ENCODE assay signal across 29 cellular contexts in genomic region chr21:30620080-30620479, GRCh38. TPM values are rescaled to one million over a fixed set of nuclear protein-coding genes. Genes with fewer than 3 reads are reported as not detected.
"Had no signal": no experiment of that assay in that cellular context is flagged by ENCODE, and none has a peak within 500 bp of the region (broad histone marks: within the 10 kb centered on the region; RNA-seq: fewer than 3 reads in every experiment).

No MANE protein-coding gene starts in this region.

- H3K36me3 ChIP-seq: ascending aorta, esophagus muscularis mucosa, gastrocnemius medialis, heart left ventricle, WERI-Rb-1 had no signal

- H3K9me3 ChIP-seq: ascending aorta, esophagus muscularis mucosa, gastrocnemius medialis, heart left ventricle had no signal

- H3K4me3 ChIP-seq: ascending aorta, esophagus muscularis mucosa, gastrocnemius medialis, heart left ventricle had no signal

- H3K4me1 ChIP-seq: ascending aorta, esophagus muscularis mucosa, foreskin keratinocyte, gastrocnemius medialis, heart left ventricle had no signal

- H3K27ac ChIP-seq: ascending aorta, esophagus muscularis mucosa, foreskin keratinocyte, gastrocnemius medialis, heart left ventricle, WERI-Rb-1 had no signal

- H3K27me3 ChIP-seq: ascending aorta, esophagus muscularis mucosa, foreskin keratinocyte, gastrocnemius medialis, heart left ventricle had no signal

- DNase-seq: activated B cell treated with CpG ODN at 0.5 μM for 24 hours; activated CD4-positive, alpha-beta T cell treated with anti-CD3 and anti-CD28 coated beads for 48 hours; activated CD4-positive, alpha-beta T cell treated with anti-CD3 and anti-CD28 coated beads, Interleukin-2, amount 50 U/mL, for 1 hour; activated CD4-positive, alpha-beta T cell treated with anti-CD3 and anti-CD28 coated beads, Interleukin-2, amount 50 U/mL, for 48 hours; activated CD8-positive, alpha-beta memory T cell treated with anti-CD3 and anti-CD28 coated beads for 24 hours; activated CD8-positive, alpha-beta T cell treated with anti-CD3 and anti-CD28 coated beads for 36 hours; activated gamma-delta T cell; activated naive CD4-positive, alpha-beta T cell; activated naive CD4-positive, alpha-beta T cell treated with anti-CD3 and anti-CD28 coated beads, Interleukin-2, amount 10 ng/mL, durations not matched to agents 7 days and 5 days; activated naive CD8-positive, alpha-beta T cell treated with anti-CD3 and anti-CD28 coated beads, Interleukin-2, amount 10 ng/mL, durations not matched to agents 7 days and 5 days; activated T-cell treated with anti-CD3 and anti-CD28 coated beads, Interleukin-2, amount 50 U/mL, for 72 hours; cortex of kidney; dermis blood vessel endothelial cell; effector CD4-positive, alpha-beta T cell; effector memory CD8-positive, alpha-beta T cell; erythroblast; foreskin keratinocyte; gastrocnemius medialis; glutamatergic neuron; heart left ventricle; T1000; WERI-Rb-1 had no signal

RNA-seq across cellular contexts. Expression of gene KRTAP20-4, which starts 0.3 kb away (rescaled TPM):
- total RNA-seq: activated B cell treated with CpG ODN at 0.5 μM for 24 hours; activated CD8-positive, alpha-beta T cell treated with anti-CD3 and anti-CD28 coated beads for 36 hours; activated naive CD4-positive, alpha-beta T cell treated with anti-CD3 and anti-CD28 coated beads, Interleukin-2, amount 50 U/mL, for 72 hours; activated naive CD8-positive, alpha-beta T cell treated with anti-CD3 and anti-CD28 coated beads, Interleukin-2, amount 10 ng/mL, durations not matched to agents 7 days and 5 days; activated T-cell treated with anti-CD3 and anti-CD28 coated beads, Interleukin-2, amount 50 U/mL, for 72 hours; ascending aorta; bronchial epithelial cell; cardiac septum; cerebellum; dermis blood vessel endothelial cell; esophagus muscularis mucosa; foreskin keratinocyte; gastrocnemius medialis; heart left ventricle; T-helper 2 cell treated with Interferon-gamma antibody and Interleukin-4, amounts not matched to agents 100 ng/mL and 5 ng/mL, for 36 hours had no signal

RNA-seq across cellular contexts. Expression of gene KRTAP20-1, which starts 3.9 kb away (rescaled TPM):
- total RNA-seq: activated B cell treated with CpG ODN at 0.5 μM for 24 hours; activated CD8-positive, alpha-beta T cell treated with anti-CD3 and anti-CD28 coated beads for 36 hours; activated naive CD4-positive, alpha-beta T cell treated with anti-CD3 and anti-CD28 coated beads, Interleukin-2, amount 50 U/mL, for 72 hours; activated naive CD8-positive, alpha-beta T cell treated with anti-CD3 and anti-CD28 coated beads, Interleukin-2, amount 10 ng/mL, durations not matched to agents 7 days and 5 days; activated T-cell treated with anti-CD3 and anti-CD28 coated beads, Interleukin-2, amount 50 U/mL, for 72 hours; ascending aorta; bronchial epithelial cell; cardiac septum; cerebellum; dermis blood vessel endothelial cell; esophagus muscularis mucosa; foreskin keratinocyte; gastrocnemius medialis; heart left ventricle; T-helper 2 cell treated with Interferon-gamma antibody and Interleukin-4, amounts not matched to agents 100 ng/mL and 5 ng/mL, for 36 hours had no signal

RNA-seq across cellular contexts. Expression of gene KRTAP6-1, which starts 6.3 kb away (rescaled TPM):
- total RNA-seq: activated B cell treated with CpG ODN at 0.5 μM for 24 hours; activated CD8-positive, alpha-beta T cell treated with anti-CD3 and anti-CD28 coated beads for 36 hours; activated naive CD4-positive, alpha-beta T cell treated with anti-CD3 and anti-CD28 coated beads, Interleukin-2, amount 50 U/mL, for 72 hours; activated naive CD8-positive, alpha-beta T cell treated with anti-CD3 and anti-CD28 coated beads, Interleukin-2, amount 10 ng/mL, durations not matched to agents 7 days and 5 days; activated T-cell treated with anti-CD3 and anti-CD28 coated beads, Interleukin-2, amount 50 U/mL, for 72 hours; ascending aorta; bronchial epithelial cell; cardiac septum; cerebellum; dermis blood vessel endothelial cell; esophagus muscularis mucosa; foreskin keratinocyte; gastrocnemius medialis; heart left ventricle; T-helper 2 cell treated with Interferon-gamma antibody and Interleukin-4, amounts not matched to agents 100 ng/mL and 5 ng/mL, for 36 hours had no signal

RNA-seq across cellular contexts. Expression of gene KRTAP20-2, which starts 14.9 kb away (rescaled TPM):
- total RNA-seq: activated B cell treated with CpG ODN at 0.5 μM for 24 hours; activated CD8-positive, alpha-beta T cell treated with anti-CD3 and anti-CD28 coated beads for 36 hours; activated naive CD4-positive, alpha-beta T cell treated with anti-CD3 and anti-CD28 coated beads, Interleukin-2, amount 50 U/mL, for 72 hours; activated naive CD8-positive, alpha-beta T cell treated with anti-CD3 and anti-CD28 coated beads, Interleukin-2, amount 10 ng/mL, durations not matched to agents 7 days and 5 days; activated T-cell treated with anti-CD3 and anti-CD28 coated beads, Interleukin-2, amount 50 U/mL, for 72 hours; ascending aorta; bronchial epithelial cell; cardiac septum; cerebellum; dermis blood vessel endothelial cell; esophagus muscularis mucosa; foreskin keratinocyte; gastrocnemius medialis; heart left ventricle; T-helper 2 cell treated with Interferon-gamma antibody and Interleukin-4, amounts not matched to agents 100 ng/mL and 5 ng/mL, for 36 hours had no signal

RNA-seq across cellular contexts. Expression of gene KRTAP22-1, which starts 19.2 kb away (rescaled TPM):
- total RNA-seq: activated B cell treated with CpG ODN at 0.5 μM for 24 hours; activated CD8-positive, alpha-beta T cell treated with anti-CD3 and anti-CD28 coated beads for 36 hours; activated naive CD4-positive, alpha-beta T cell treated with anti-CD3 and anti-CD28 coated beads, Interleukin-2, amount 50 U/mL, for 72 hours; activated naive CD8-positive, alpha-beta T cell treated with anti-CD3 and anti-CD28 coated beads, Interleukin-2, amount 10 ng/mL, durations not matched to agents 7 days and 5 days; activated T-cell treated with anti-CD3 and anti-CD28 coated beads, Interleukin-2, amount 50 U/mL, for 72 hours; ascending aorta; bronchial epithelial cell; cardiac septum; cerebellum; dermis blood vessel endothelial cell; esophagus muscularis mucosa; foreskin keratinocyte; gastrocnemius medialis; heart left ventricle; T-helper 2 cell treated with Interferon-gamma antibody and Interleukin-4, amounts not matched to agents 100 ng/mL and 5 ng/mL, for 36 hours had no signal
